In genomic region chr5:73104326-73104725, GRCh38 we compare ENCODE assay signal across 14 cellular contexts. TPM values are rescaled to one million over a fixed set of nuclear protein-coding genes. Genes with fewer than 3 reads are reported as not detected.
"Had no signal": no experiment of that assay in that cellular context is flagged by ENCODE, and none has a peak within 500 bp of the region (broad histone marks: within the 10 kb centered on the region; RNA-seq: fewer than 3 reads in every experiment).

No MANE protein-coding gene starts in this region.

- H3K4me1 ChIP-seq: left ventricle myocardium inferior, spleen had no signal

- H3K4me3 ChIP-seq: left ventricle myocardium inferior, spleen had no signal

- H3K36me3 ChIP-seq: left ventricle myocardium inferior, spleen had no signal

- H3K27ac ChIP-seq: left ventricle myocardium inferior, spleen had no signal

- H3K27me3 ChIP-seq: spleen had no signal

- ATAC-seq: stimulated activated naive B cell treated with anti-CD40 and anti-IgM and Interleukin-4, amounts not matched to agents 10 μg/mL and 1 μg/mL and 100 μg/mL, for 72 hours had no signal

- DNase-seq: activated CD4-positive, alpha-beta T cell treated with anti-CD3 and anti-CD28 coated beads, Interleukin-2, amount 50 U/mL, for 48 hours; activated T-cell treated with anti-CD3 and anti-CD28 coated beads for 4 hours; effector CD4-positive, alpha-beta T cell; head of caudate nucleus; left ventricle myocardium inferior; mammary epithelial cell; retina; spleen; stimulated activated CD4-positive, alpha-beta T cell treated with anti-CD3 and anti-CD28 coated beads, Interleukin-4, amount 100 ng/mL, for 4 hours; stimulated activated naive B cell treated with anti-CD40 and anti-IgM and Interleukin-4, amounts not matched to agents 10 μg/mL and 1 μg/mL and 100 μg/mL, for 72 hours had no signal

RNA-seq across cellular contexts. Expression of gene TMEM171, which starts 16.0 kb away (rescaled TPM):
- total RNA-seq: left ventricle myocardium inferior, mononuclear cell, omental fat pad, urinary bladder had no signal
- polyA plus RNA-seq: neural cell had no signal
